Comparison of ENCODE assay signal across 8 cellular contexts in the genomic region with DNA sequence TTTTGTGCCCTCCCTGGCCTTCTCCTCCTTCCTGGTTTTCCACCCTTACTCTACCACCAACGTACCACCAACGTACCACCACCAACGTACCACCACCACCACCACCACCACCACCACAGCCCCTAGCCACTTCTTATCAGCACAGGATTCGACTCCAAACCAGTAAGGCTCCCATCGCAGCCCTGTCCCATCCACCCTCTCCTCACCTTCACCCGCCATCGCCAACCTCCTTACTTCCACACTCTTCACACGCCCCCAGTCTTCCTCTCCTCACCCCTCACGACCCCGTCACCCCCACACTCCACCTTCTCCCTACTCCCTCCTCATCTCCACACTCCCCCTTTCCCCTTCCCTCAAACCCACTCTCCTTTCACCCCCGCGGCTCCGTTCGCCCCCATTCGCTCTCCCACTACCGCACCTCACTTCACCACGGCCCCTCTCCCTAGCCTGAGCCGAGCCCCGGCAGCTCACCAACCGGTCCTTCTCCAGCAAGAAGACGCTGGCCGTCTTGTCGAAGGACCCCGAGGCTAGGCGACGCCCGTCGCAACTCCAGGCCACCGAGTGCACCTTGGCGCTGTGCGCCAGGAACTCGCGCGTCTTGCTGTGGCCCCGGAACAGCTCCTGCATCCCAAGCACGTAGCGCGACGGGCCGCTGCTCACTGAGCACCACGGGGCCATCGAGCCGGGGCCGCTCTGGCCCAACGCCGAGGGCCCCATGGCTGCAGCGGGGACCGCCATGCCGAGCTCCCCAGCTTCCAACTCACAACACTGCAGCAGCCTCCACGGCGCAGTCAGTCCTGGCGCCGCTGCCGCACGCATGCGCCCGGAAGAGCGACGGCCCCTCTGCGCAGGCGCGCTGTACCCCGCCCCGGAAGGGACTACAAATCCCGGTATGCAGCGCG. TPM values are rescaled to one million over a fixed set of nuclear protein-coding genes. Genes with fewer than 3 reads are reported as not detected.
DNase-seq lines count a peak whose midpoint lies in the region; ATAC-seq and TF ChIP-seq lines count a peak whose summit lies in the region.
"Not testable (repeated sequence)": the region's sequence is repeated elsewhere in the genome, so short reads cannot be mapped to it uniquely, and the experiment has no call there.

A gene with protein sequence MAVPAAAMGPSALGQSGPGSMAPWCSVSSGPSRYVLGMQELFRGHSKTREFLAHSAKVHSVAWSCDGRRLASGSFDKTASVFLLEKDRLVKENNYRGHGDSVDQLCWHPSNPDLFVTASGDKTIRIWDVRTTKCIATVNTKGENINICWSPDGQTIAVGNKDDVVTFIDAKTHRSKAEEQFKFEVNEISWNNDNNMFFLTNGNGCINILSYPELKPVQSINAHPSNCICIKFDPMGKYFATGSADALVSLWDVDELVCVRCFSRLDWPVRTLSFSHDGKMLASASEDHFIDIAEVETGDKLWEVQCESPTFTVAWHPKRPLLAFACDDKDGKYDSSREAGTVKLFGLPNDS (minus strand): TSS at position 845 of the 902 bp plus-strand sequence. CDS start 107 bp downstream, at position 738.

- DNase-seq in RKO (ENCODE audit: low spot score) (peak; percentile 86), mesenchymal stem cell (peak; percentile 78)
- peak; percentile 80 for DNase-seq in activated T-helper 1 cell treated with anti-CD3 and anti-CD28 coated beads, Interleukin-12 subunit alpha, Interleukin-12 subunit beta, Interleukin-2, Interleukin-4 antibody, amounts not matched to agents 30 ng/mL and 10 ng/mL and 1 ng/mL, durations not matched to agents 14 hours and 24 hours and 36 hours (ENCODE audit: low spot score)
- not testable (repeated sequence) for DNase-seq in epithelial cell of proximal tubule (ENCODE audit: low read depth)
- peak; percentile 52 to 64 for DNase-seq in stimulated activated CD4-positive, alpha-beta T cell treated with anti-CD3 and anti-CD28 coated beads, Interleukin-1b, Interleukin-23, amount 100 ng/mL, for 4 hours (ENCODE audit: low read depth in 2 of 2)

- peak within 1 kb of the TSS; percentile 67 for H3K9ac ChIP-seq in mesenchymal stem cell (ENCODE audit: low read length)

- peak within 1 kb of the TSS; percentile 89 for H3K4me3 Mint-ChIP-seq in activated T-helper 1 cell treated with anti-CD3 and anti-CD28 coated beads, Interleukin-12 subunit alpha, Interleukin-12 subunit beta, Interleukin-2, Interleukin-4 antibody, amounts not matched to agents 30 ng/mL and 10 ng/mL and 1 ng/mL, durations not matched to agents 14 hours and 24 hours and 36 hours

- H3K4me1 ChIP-seq in ACC112 (ENCODE audit: control insufficient read depth, insufficient read depth, low read length, unreplicated experiment); mesenchymal stem cell (ENCODE audit: control insufficient read depth, insufficient read depth, low read depth, low read length): not testable (repeated sequence)

- not testable (repeated sequence) for H3K4me1 Mint-ChIP-seq in activated T-helper 1 cell treated with anti-CD3 and anti-CD28 coated beads, Interleukin-12 subunit alpha, Interleukin-12 subunit beta, Interleukin-2, Interleukin-4 antibody, amounts not matched to agents 30 ng/mL and 10 ng/mL and 1 ng/mL, durations not matched to agents 14 hours and 24 hours and 36 hours (ENCODE audit: low read depth)

- not testable (repeated sequence) for H3K36me3 Mint-ChIP-seq in activated T-helper 1 cell treated with anti-CD3 and anti-CD28 coated beads, Interleukin-12 subunit alpha, Interleukin-12 subunit beta, Interleukin-2, Interleukin-4 antibody, amounts not matched to agents 30 ng/mL and 10 ng/mL and 1 ng/mL, durations not matched to agents 14 hours and 24 hours and 36 hours (ENCODE audit: low read depth)

- not testable (repeated sequence) for H3K23ac ChIP-seq in mesenchymal stem cell (ENCODE audit: low read length in 2 of 2)

- intact Hi-C loops in activated T-helper 1 cell treated with anti-CD3 and anti-CD28 coated beads, Interleukin-12 subunit alpha, Interleukin-12 subunit beta, Interleukin-2, Interleukin-4 antibody, amounts not matched to agents 30 ng/mL and 10 ng/mL and 1 ng/mL, durations not matched to agents 14 hours and 24 hours and 36 hours (cut with micrococcal nuclease): not testable (repeated sequence)

- H3K9me3 ChIP-seq in mesenchymal stem cell (ENCODE audit: control insufficient read depth, low read length): not testable (repeated sequence)

- H3K79me2 ChIP-seq in ACC112 (ENCODE audit: control insufficient read depth, insufficient read depth, low read length, unreplicated experiment): not testable (repeated sequence)

- not testable (repeated sequence) for H2BK15ac ChIP-seq in mesenchymal stem cell (ENCODE audit: low read depth, poor library complexity, severe bottlenecking)

- H3K14ac ChIP-seq in mesenchymal stem cell (ENCODE audit: low read length in 2 of 2): not testable (repeated sequence)

- not testable (repeated sequence) for H2BK12ac ChIP-seq in mesenchymal stem cell (ENCODE audit: low read length in 2 of 2)

- peak; percentile 98 for ATAC-seq in GM19035 (IDR thresholded peaks at IDR 0.05; ENCODE audit: unreplicated experiment)
- peak; percentile 87 for ATAC-seq in HG03060 (IDR thresholded peaks at IDR 0.05; ENCODE audit: low read depth, unreplicated experiment)

- not testable (repeated sequence) for H3K9me3 Mint-ChIP-seq in activated T-helper 1 cell treated with anti-CD3 and anti-CD28 coated beads, Interleukin-12 subunit alpha, Interleukin-12 subunit beta, Interleukin-2, Interleukin-4 antibody, amounts not matched to agents 30 ng/mL and 10 ng/mL and 1 ng/mL, durations not matched to agents 14 hours and 24 hours and 36 hours

- not testable (repeated sequence) for H2AFZ ChIP-seq in ACC112 (ENCODE audit: low read length, unreplicated experiment)
- peak within 1 kb of the TSS; percentile 77 for H2AFZ ChIP-seq in mesenchymal stem cell (ENCODE audit: low read depth, low read length)

- H3K4me2 ChIP-seq in mesenchymal stem cell (ENCODE audit: low read length, poor library complexity, severe bottlenecking): peak within 1 kb of the TSS; percentile 37

- not testable (repeated sequence) for H3K79me1 ChIP-seq in mesenchymal stem cell (replicated peaks; ENCODE audit: low read length, poor library complexity, severe bottlenecking)

- H3K27me3 Mint-ChIP-seq in activated T-helper 1 cell treated with anti-CD3 and anti-CD28 coated beads, Interleukin-12 subunit alpha, Interleukin-12 subunit beta, Interleukin-2, Interleukin-4 antibody, amounts not matched to agents 30 ng/mL and 10 ng/mL and 1 ng/mL, durations not matched to agents 14 hours and 24 hours and 36 hours (ENCODE audit: insufficient read depth): not testable (repeated sequence)

- not testable (repeated sequence) for TF ChIP-seq CTCF in epithelial cell of proximal tubule (conservative IDR thresholded peaks at IDR 0.05; ENCODE audit: low read depth, low read length)

- H3K27ac Mint-ChIP-seq in activated T-helper 1 cell treated with anti-CD3 and anti-CD28 coated beads, Interleukin-12 subunit alpha, Interleukin-12 subunit beta, Interleukin-2, Interleukin-4 antibody, amounts not matched to agents 30 ng/mL and 10 ng/mL and 1 ng/mL, durations not matched to agents 14 hours and 24 hours and 36 hours: peak within 1 kb of the TSS; percentile 61

- not testable (repeated sequence) for H3K36me3 ChIP-seq in ACC112 (ENCODE audit: insufficient read depth, low read length); mesenchymal stem cell (ENCODE audit: control insufficient read depth in 1 of 2, insufficient read depth in 2 of 2, low read depth in 1 of 2, low read length in 2 of 2)

- 0% methylated on average over 9 of the region's 67 CpGs for WGBS in mesenchymal stem cell

- H3K27ac ChIP-seq in ACC112 (ENCODE audit: low read depth, low read length); mesenchymal stem cell (ENCODE audit: low read length, poor library complexity, severe bottlenecking): not testable (repeated sequence)

- H2BK5ac ChIP-seq in mesenchymal stem cell (ENCODE audit: low read depth, low read length, poor library complexity, severe bottlenecking): not testable (repeated sequence)

- not testable (repeated sequence) for H3K27me3 ChIP-seq in ACC112 (ENCODE audit: insufficient read depth, low read length); mesenchymal stem cell (ENCODE audit: control insufficient read depth in 1 of 2, insufficient read depth in 1 of 2, low read length in 2 of 2)

- H4K91ac ChIP-seq in mesenchymal stem cell (ENCODE audit: low read length): not testable (repeated sequence)

- H3K4ac ChIP-seq in mesenchymal stem cell (ENCODE audit: low read depth in 1 of 2, low read length in 2 of 2): not testable (repeated sequence)

- H2BK120ac ChIP-seq in mesenchymal stem cell (ENCODE audit: low read depth, low read length): not testable (repeated sequence)

- H4K8ac ChIP-seq in mesenchymal stem cell (ENCODE audit: low read length): not testable (repeated sequence)

- H3K18ac ChIP-seq in mesenchymal stem cell (ENCODE audit: low read depth in 1 of 2, low read length in 2 of 2): peak within 1 kb of the TSS in 1 of 2 experiments; percentile 70

- not testable (repeated sequence) for H2AK5ac ChIP-seq in mesenchymal stem cell (ENCODE audit: low read length, severe bottlenecking)

- H3K4me3 ChIP-seq in ACC112 (ENCODE audit: low read depth, low read length) (peak within 1 kb of the TSS; percentile 83), epithelial cell of proximal tubule (ENCODE audit: low read depth, low read length) (peak within 1 kb of the TSS; percentile 58), mesenchymal stem cell (ENCODE audit: insufficient read depth in 1 of 2, low read depth in 1 of 2, low read length in 2 of 2) (peak within 1 kb of the TSS; percentile 79 to 80)

RNA-seq across cellular contexts. Expression of the gene that starts here (rescaled TPM):
- 94.2 and 100 TPM in 2 replicates for total RNA-seq in activated T-helper 1 cell treated with anti-CD3 and anti-CD28 coated beads, Interleukin-12 subunit alpha, Interleukin-12 subunit beta, Interleukin-2, Interleukin-4 antibody, amounts not matched to agents 30 ng/mL and 10 ng/mL and 1 ng/mL, durations not matched to agents 14 hours and 24 hours and 36 hours
- total RNA-seq in epithelial cell of proximal tubule: 75.5 and 148 TPM in 2 replicates
- 15.7 TPM for polyA plus RNA-seq in mesenchymal stem cell (2013, experiment 1 of 2)
- polyA plus RNA-seq in mesenchymal stem cell (2013, experiment 2 of 2): 16.1 TPM
